Comparison of ENCODE assay signal across 8 cellular contexts in genomic region chr3:175346573-175347356, GRCh38.
A peak's percentile ranks its signal among the peaks of the same experiment; 100 is the strongest.
DNase-seq lines count a peak whose midpoint lies in the region; ATAC-seq, FAIRE-seq and TF ChIP-seq lines count a peak whose summit lies in the region.

No MANE protein-coding gene starts in this region.

- no peaks in the 10 kb centered on the region for H3K4me1 ChIP-seq in pancreas
- H3K4me1 ChIP-seq in naive thymus-derived CD4-positive, alpha-beta T cell (ENCODE audit: control insufficient read depth in 2 of 2, insufficient read depth in 2 of 2, low read length in 2 of 2) = no peaks in the 10 kb centered on the region

- H3K4me1 Mint-ChIP-seq in activated naive CD4-positive, alpha-beta T cell treated with anti-CD3 and anti-CD28 coated beads for 36 hours (ENCODE audit: low read depth) = no peaks in the 10 kb centered on the region
- H3K4me1 Mint-ChIP-seq in naive thymus-derived CD4-positive, alpha-beta T cell = peaks cover 0 to 3% (median 0%) of the 10 kb centered on the region in 7 donors

- 54 to 66% methylated on average over 8 of the region's 8 CpGs for WGBS in pancreas, 2 donors

- H3K4me3 ChIP-seq in pancreas = no peak overlapping the region
- H3K4me3 ChIP-seq in naive thymus-derived CD4-positive, alpha-beta T cell (ENCODE audit: low read length) = no peak overlapping the region

- H3K27ac ChIP-seq in epithelial cell of prostate = peak overlapping the region; percentile 34
- H3K27ac ChIP-seq in pancreas = no peak overlapping the region
- no peak overlapping the region for H3K27ac ChIP-seq in naive thymus-derived CD4-positive, alpha-beta T cell (ENCODE audit: low read depth, low read length)

- H3K27me3 ChIP-seq in pancreas = no peaks in the 10 kb centered on the region
- no peaks in the 10 kb centered on the region for H3K27me3 ChIP-seq in naive thymus-derived CD4-positive, alpha-beta T cell (ENCODE audit: control insufficient read depth in 2 of 2, insufficient read depth in 2 of 2, low read length in 2 of 2)

- no peaks in the 10 kb centered on the region for H3K27me3 Mint-ChIP-seq in activated naive CD4-positive, alpha-beta T cell treated with anti-CD3 and anti-CD28 coated beads for 36 hours (ENCODE audit: low read depth)
- H3K27me3 Mint-ChIP-seq in naive thymus-derived CD4-positive, alpha-beta T cell = no peaks in the 10 kb centered on the region

- H3K9me3 ChIP-seq in pancreas = no peaks in the 10 kb centered on the region
- no peaks in the 10 kb centered on the region for H3K9me3 ChIP-seq in naive thymus-derived CD4-positive, alpha-beta T cell (ENCODE audit: control insufficient read depth in 2 of 3, low read length in 3 of 3)

- no peak overlapping the region for H3K27ac Mint-ChIP-seq in activated naive CD4-positive, alpha-beta T cell treated with anti-CD3 and anti-CD28 coated beads for 36 hours
- no peak overlapping the region for H3K27ac Mint-ChIP-seq in naive thymus-derived CD4-positive, alpha-beta T cell

- ATAC-seq in pancreas = peak in 3 of 4 donors; percentile 85 to 98 (median 85)
- ATAC-seq in naive thymus-derived CD4-positive, alpha-beta T cell = no peak
- no peak for ATAC-seq in HG03159 (IDR thresholded peaks at IDR 0.05; ENCODE audit: unreplicated experiment)

- peaks cover 4% of the 10 kb centered on the region for H3K9me3 Mint-ChIP-seq in activated naive CD4-positive, alpha-beta T cell treated with anti-CD3 and anti-CD28 coated beads for 36 hours
- H3K9me3 Mint-ChIP-seq in naive thymus-derived CD4-positive, alpha-beta T cell = peaks cover 0 to 5% (median 3%) of the 10 kb centered on the region in 11 donors

- no peak for TF ChIP-seq CTCF in pancreas (IDR thresholded peaks at IDR 0.05)

- CTCF ChIA-PET in activated naive CD4-positive, alpha-beta T cell treated with anti-CD3 and anti-CD28 coated beads for 36 hours (lab: Charles Lee) = no interaction called here
- CTCF ChIA-PET in naive thymus-derived CD4-positive, alpha-beta T cell (lab: Charles Lee) = no interaction called here

- POLR2A ChIA-PET in naive thymus-derived CD4-positive, alpha-beta T cell (lab: Charles Lee) = no interaction called here

- FAIRE-seq in pancreas (lab: Jason Lieb, UNC) = no peak

- DNase-seq in DMS79 treated with DMSO at 0.1 percent for 48 hours (lab: John Stamatoyannopoulos, UW) (peak; percentile 90), NCI-H2227 (lab: John Stamatoyannopoulos, UW; ENCODE audit: unreplicated experiment) (peak; percentile 39), epithelial cell of prostate (ENCODE audit: low read depth, low spot score) (peak; percentile 91), pancreas (peak in 4 of 6 donors; percentile 17 to 39 (median 24)), NCI-H524 (lab: John Stamatoyannopoulos, UW) (no peak)
- no peak for DNase-seq in activated naive CD4-positive, alpha-beta T cell treated with anti-CD3 and anti-CD28 coated beads for 36 hours
- DNase-seq in naive thymus-derived CD4-positive, alpha-beta T cell = no peak

- no peak overlapping the region for H3K4me3 Mint-ChIP-seq in activated naive CD4-positive, alpha-beta T cell treated with anti-CD3 and anti-CD28 coated beads for 36 hours
- no peak overlapping the region for H3K4me3 Mint-ChIP-seq in naive thymus-derived CD4-positive, alpha-beta T cell

- H3K36me3 Mint-ChIP-seq in activated naive CD4-positive, alpha-beta T cell treated with anti-CD3 and anti-CD28 coated beads for 36 hours (ENCODE audit: low read depth) = no peaks in the 10 kb centered on the region
- no peaks in the 10 kb centered on the region for H3K36me3 Mint-ChIP-seq in naive thymus-derived CD4-positive, alpha-beta T cell

- H3K36me3 ChIP-seq in pancreas = no peaks in the 10 kb centered on the region
- H3K36me3 ChIP-seq in naive thymus-derived CD4-positive, alpha-beta T cell (ENCODE audit: control insufficient read depth in 2 of 3, insufficient read depth in 3 of 3, low read length in 3 of 3) = no peaks in the 10 kb centered on the region

- intact Hi-C loops in pancreas (cut with DNase I) = no loop called here
- intact Hi-C loops in activated naive CD4-positive, alpha-beta T cell treated with anti-CD3 and anti-CD28 coated beads for 36 hours (cut with micrococcal nuclease) = no loop called here
- intact Hi-C loops in naive thymus-derived CD4-positive, alpha-beta T cell (cut with micrococcal nuclease) = no loop called here

Comparison
In these comparisons a context has a peak if more than half of its experiments do, and no peak if none do; other contexts are left out.
1. DNase-seq: peak in DMS79 treated with DMSO at 0.1 percent for 48 hours (single experiment), NCI-H2227 (single experiment), epithelial cell of prostate (single experiment) and pancreas (4 of 6); none in NCI-H524 (0 of 2), activated naive CD4-positive, alpha-beta T cell treated with anti-CD3 and anti-CD28 coated beads for 36 hours (single experiment) and naive thymus-derived CD4-positive, alpha-beta T cell (0 of 9).
2. ATAC-seq: peak in pancreas (3 of 4); none in naive thymus-derived CD4-positive, alpha-beta T cell (single experiment) and HG03159 (single experiment).